ENCODE assay signal across 8 cellular contexts in the genomic region with DNA sequence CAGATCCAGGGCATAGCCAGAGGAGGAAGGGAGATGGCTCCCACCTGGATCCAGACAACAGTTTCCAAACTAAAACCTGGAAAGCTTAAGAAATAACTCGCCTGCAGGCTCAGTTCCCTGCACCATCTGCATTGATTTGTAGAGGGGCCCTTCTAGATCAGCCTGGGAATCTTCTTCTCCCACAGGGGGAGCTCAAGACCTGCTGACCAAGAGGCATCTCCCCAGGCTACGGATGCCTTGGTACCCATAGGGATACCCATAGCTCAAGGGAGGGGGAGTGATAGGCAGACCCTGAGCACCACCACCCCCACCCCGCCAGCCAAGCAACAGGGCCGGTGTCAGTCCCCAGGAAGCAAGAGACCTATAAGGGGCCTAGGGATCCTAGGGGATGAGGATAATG. TPM values are rescaled to one million over a fixed set of nuclear protein-coding genes. Genes with fewer than 3 reads are reported as not detected.
DNase-seq lines count a peak whose midpoint lies in the region; ATAC-seq, FAIRE-seq and TF ChIP-seq lines count a peak whose summit lies in the region.

No MANE protein-coding gene starts in this region.

- H3K4me3 ChIP-seq in MM.1S (ENCODE audit: low read length) (no peak overlapping the region), K562 (no peak overlapping the region)

- no TSS peak for BruUV-seq in K562 (replicated peaks; lab: Mats Ljungman, UMichigan)

- H3K4me2 ChIP-seq in MM.1S (ENCODE audit: low read depth, low read length): no peak overlapping the region
- H3K4me2 ChIP-seq in K562 (ENCODE audit: insufficient read depth, low read length): no peak overlapping the region

- no peaks in the 10 kb centered on the region for H3K4me1 ChIP-seq in MM.1S (ENCODE audit: low read length)
- H3K4me1 ChIP-seq in K562 (replicated peaks in 1 of 2; ENCODE audit: control insufficient read depth in 2 of 2, insufficient read depth in 2 of 2, low read length in 2 of 2): no peaks in the 10 kb centered on the region

- H3F3A ChIP-seq in MM.1S (ENCODE audit: insufficient read depth, low read length): no peaks in the 10 kb centered on the region

- POLR2A ChIA-PET in K562 (lab: Yijun Ruan, JAX): interaction anchor here (0.5 kb wide), 1 partner anchor 10 kb away, joined by 3 read pairs; no protein-coding TSS in a partner anchor

- intact Hi-C loops in K562 (cut with micrococcal nuclease): loop anchor here (1.0 kb wide), 2 partner anchors 77 to 166 kb away; no protein-coding TSS in a partner anchor
- intact Hi-C loops in cardiac septum (cut with DNase I): loop anchor here (5.0 kb wide), 1 partner anchor 35 kb away; no protein-coding TSS in a partner anchor

- peak; percentile 70 for FAIRE-seq in K562 (lab: Jason Lieb, UNC)

- no peak overlapping the region for H3K9ac ChIP-seq in MM.1S (ENCODE audit: low read length)
- no peak overlapping the region for H3K9ac ChIP-seq in K562 (ENCODE audit: insufficient read depth in 1 of 2, low read depth in 2 of 2, low read length in 2 of 2)

- H3K36me3 ChIP-seq in MM.1S (replicated peaks; ENCODE audit: insufficient read depth, low read length) (no peaks in the 10 kb centered on the region), K562 (ENCODE audit: control insufficient read depth, insufficient read depth, low read length) (no peaks in the 10 kb centered on the region)

- H3K9me2 ChIP-seq in MM.1S (replicated peaks; ENCODE audit: insufficient read depth, low read length): no peaks in the 10 kb centered on the region

- ATAC-seq in GM18502 (IDR thresholded peaks at IDR 0.05; ENCODE audit: poor library complexity, unreplicated experiment) (peak; percentile 49), K562 (peak; percentile 96), HG02623 (IDR thresholded peaks at IDR 0.05; ENCODE audit: unreplicated experiment) (no peak)

- no peak for TF ChIP-seq EP300 in K562 (IDR thresholded peaks at IDR 0.05; ENCODE audit: low read length)

- no peaks in the 10 kb centered on the region for H3K9me3 ChIP-seq in MM.1S (replicated peaks; ENCODE audit: insufficient read depth, low read length)
- no peaks in the 10 kb centered on the region for H3K9me3 ChIP-seq in K562 (replicated peaks; ENCODE audit: control insufficient read depth, insufficient read depth, low read depth, low read length)

- in situ Hi-C loops in K562 (cut with MboI): no loop called here

- TF ChIP-seq CTCF in MM.1S (IDR thresholded peaks at IDR 0.05; ENCODE audit: low read length) (peak; percentile 36), K562 (IDR thresholded peaks at IDR 0.05 in 2 of 3, conservative IDR thresholded peaks at IDR 0.05 in 1 of 3; ENCODE audit: insufficient read depth in 2 of 3, low read depth in 1 of 3, low read length in 3 of 3) (peak; percentile 74 to 87 (median 74))

- DNase-seq in AG20443 (ENCODE audit: low spot score): peak; percentile 27
- peak; percentile 26 for DNase-seq in MM.1S
- DNase-seq in K562 (ENCODE audit: extremely low read depth in 1 of 4, low spot score in 3 of 4): peak; percentile 57 to 66 (median 62)
- peak; percentile 17 for DNase-seq in renal cortical epithelial cell (ENCODE audit: low read depth)
- no peak for DNase-seq in NCI-H446 treated with DMSO at 0.1 percent for 48 hours (lab: John Stamatoyannopoulos, UW)
- DNase-seq in cardiac septum (ENCODE audit: low spot score): no peak

- CTCF ChIA-PET in K562 (lab: Yijun Ruan, JAX; ENCODE audit: low intra/inter-chr PET ratio): interaction anchor here (1.3 kb wide), 1 partner anchor 77 kb away, joined by 4 read pairs; no protein-coding TSS in a partner anchor

- 3% methylated on average over 4 of the region's 4 CpGs for WGBS in K562 (ENCODE audit: insufficient coverage, low coverage, missing lambda C conversion rate)

- TF ChIP-seq POLR2A in K562 (conservative IDR thresholded peaks at IDR 0.05): no peak

- H4K20me1 ChIP-seq in MM.1S (ENCODE audit: insufficient read depth, low read length) (no peaks in the 10 kb centered on the region), K562 (replicated peaks; ENCODE audit: control insufficient read depth, insufficient read depth, low read length) (no peaks in the 10 kb centered on the region)

- H3K9me1 ChIP-seq in K562 (ENCODE audit: control insufficient read depth, insufficient read depth, low read length): no peaks in the 10 kb centered on the region

- H3K79me2 ChIP-seq in MM.1S (ENCODE audit: low read length) (no peaks in the 10 kb centered on the region), K562 (ENCODE audit: control insufficient read depth, insufficient read depth, low read length) (no peaks in the 10 kb centered on the region)

- H3K27me3 ChIP-seq in MM.1S (replicated peaks; ENCODE audit: insufficient read depth, low read length) (no peaks in the 10 kb centered on the region), K562 (ENCODE audit: control insufficient read depth in 2 of 2, insufficient read depth in 2 of 2, low read length in 2 of 2) (peaks cover 0 to 2% of the 10 kb centered on the region in 2 experiments; a peak in 1 of 5 replicates)

- H3K27ac ChIP-seq in MM.1S (ENCODE audit: low read length) (no peak overlapping the region), K562 (ENCODE audit: extremely low read depth, low read depth, low read length) (no peak overlapping the region)

- H2AFZ ChIP-seq in MM.1S (ENCODE audit: low read length): no peak overlapping the region
- no peak overlapping the region for H2AFZ ChIP-seq in K562 (ENCODE audit: low read depth, low read length)

- peak; percentile 81 to 85 for TF ChIP-seq RAD21 in K562 (CRISPR knock-in tag; conservative IDR thresholded peaks at IDR 0.05 in 1 of 2, IDR thresholded peaks at IDR 0.05 in 1 of 2)

TF ChIP-seq in K562, 482 proteins besides CTCF, POLR2A, EP300 and RAD21:
- TF ChIP-seq SMC3 (conservative IDR thresholded peaks at IDR 0.05; ENCODE audit: insufficient read depth, low read depth, low read length) (peak; percentile 86), ZNF75A (CRISPR knock-in tag; IDR thresholded peaks at IDR 0.05) (no peak), KDM1A (IDR thresholded peaks at IDR 0.05) (peak in 1 of 2 experiments; percentile 17; a peak in 1 of 4 replicates), GTF2E2 (tag; IDR thresholded peaks at IDR 0.05) (no peak), RCOR1 (IDR thresholded peaks at IDR 0.05; ENCODE audit: borderline replicate concordance in 1 of 2, low read depth in 2 of 2, low read length in 2 of 2) (peak in 1 of 2 experiments; percentile 63; a peak in 2 of 4 replicates), RFX1 (IDR thresholded peaks at IDR 0.05) (peak; percentile 27; the same call in 1 of the 2 replicates), STAG1 (CRISPR knock-in tag; IDR thresholded peaks at IDR 0.05; ENCODE audit: borderline replicate concordance) (peak; percentile 28; the same call in 1 of the 2 replicates), ARID2 (IDR thresholded peaks at IDR 0.05) (peak; percentile 58; the same call in 1 of the 2 replicates), CTBP1 (IDR thresholded peaks at IDR 0.05; ENCODE audit: borderline replicate concordance) (peak; percentile 43; the same call in 1 of the 2 replicates)
- TF ChIP-seq, protein P1, sequence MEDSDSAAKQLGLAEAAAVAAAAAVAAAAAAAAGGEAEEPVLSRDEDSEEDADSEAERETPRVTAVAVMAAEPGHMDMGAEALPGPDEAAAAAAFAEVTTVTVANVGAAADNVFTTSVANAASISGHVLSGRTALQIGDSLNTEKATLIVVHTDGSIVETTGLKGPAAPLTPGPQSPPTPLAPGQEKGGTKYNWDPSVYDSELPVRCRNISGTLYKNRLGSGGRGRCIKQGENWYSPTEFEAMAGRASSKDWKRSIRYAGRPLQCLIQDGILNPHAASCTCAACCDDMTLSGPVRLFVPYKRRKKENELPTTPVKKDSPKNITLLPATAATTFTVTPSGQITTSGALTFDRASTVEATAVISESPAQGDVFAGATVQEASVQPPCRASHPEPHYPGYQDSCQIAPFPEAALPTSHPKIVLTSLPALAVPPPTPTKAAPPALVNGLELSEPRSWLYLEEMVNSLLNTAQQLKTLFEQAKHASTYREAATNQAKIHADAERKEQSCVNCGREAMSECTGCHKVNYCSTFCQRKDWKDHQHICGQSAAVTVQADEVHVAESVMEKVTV (CRISPR knock-in tag; IDR thresholded peaks at IDR 0.05): peak; percentile 70
- TF ChIP-seq, protein P2, sequence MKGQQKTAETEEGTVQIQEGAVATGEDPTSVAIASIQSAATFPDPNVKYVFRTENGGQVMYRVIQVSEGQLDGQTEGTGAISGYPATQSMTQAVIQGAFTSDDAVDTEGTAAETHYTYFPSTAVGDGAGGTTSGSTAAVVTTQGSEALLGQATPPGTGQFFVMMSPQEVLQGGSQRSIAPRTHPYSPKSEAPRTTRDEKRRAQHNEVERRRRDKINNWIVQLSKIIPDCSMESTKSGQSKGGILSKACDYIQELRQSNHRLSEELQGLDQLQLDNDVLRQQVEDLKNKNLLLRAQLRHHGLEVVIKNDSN (CRISPR knock-in tag; IDR thresholded peaks at IDR 0.05): no peak

RNA-seq across cellular contexts. Expression of a gene that starts 28.0 kb away (rescaled TPM):
- total RNA-seq in K562 (2011; cell fraction: chromatin; rRNA removed; ENCODE audit: low replicate concordance): not detected in 2 replicates
- total RNA-seq in K562 (2011; cell fraction: nucleolus; rRNA removed): not detected in 2 replicates
- total RNA-seq in K562 (2011; cell fraction: nucleoplasm; rRNA removed): not detected in 2 replicates
- total RNA-seq in K562 (2014; rRNA removed) (not detected in 2 replicates), K562 (2014; rRNA removed; fragmentation: Illumina TruSeq; extraction: Trizol) (not detected in 2 replicates), K562 (2015; rRNA removed; fragmentation: Illumina TruSeq; extraction: Trizol) (not detected in 2 replicates), K562 (2021) (not detected in 2 replicates), renal cortical epithelial cell (not detected in 2 replicates), cardiac septum (0.48 TPM)
- polyA plus RNA-seq in K562 (2011; rRNA removed) (not detected in 2 replicates), K562 (2014; fragmentation: Illumina TruSeq; extraction: Trizol) (not detected in 2 replicates), K562 (2014; fragmentation: Nextera tagmentation; extraction: Ambion mirVana) (not detected), K562 (2014; rRNA removed) (not detected in 2 replicates)
- polyA plus RNA-seq in K562 (2011; cell fraction: cytosol; rRNA removed): not detected in 2 replicates
- polyA plus RNA-seq in K562 (2011; cell fraction: nucleus; rRNA removed): not detected in 2 replicates
- polyA plus RNA-seq in K562 (2012): not detected in 2 replicates
- not detected in 2 replicates for polyA minus RNA-seq in K562 (2011; rRNA and poly(A)+ RNA removed)
- not detected in 2 replicates for polyA minus RNA-seq in K562 (2011; cell fraction: cytosol; rRNA and poly(A)+ RNA removed)
- polyA minus RNA-seq in K562 (2011; cell fraction: nucleus; rRNA and poly(A)+ RNA removed): not detected in 2 replicates

Comparison
In these comparisons a context has a peak if more than half of its experiments do, and no peak if none do; other contexts are left out.
1. DNase-seq: peak in AG20443 (single experiment), MM.1S (single experiment), K562 (4 of 4) and renal cortical epithelial cell (single experiment); none in NCI-H446 treated with DMSO at 0.1 percent for 48 hours (single experiment) and cardiac septum (single experiment).